Comparison of ENCODE assay signal across 11 cellular contexts in the genomic region with DNA sequence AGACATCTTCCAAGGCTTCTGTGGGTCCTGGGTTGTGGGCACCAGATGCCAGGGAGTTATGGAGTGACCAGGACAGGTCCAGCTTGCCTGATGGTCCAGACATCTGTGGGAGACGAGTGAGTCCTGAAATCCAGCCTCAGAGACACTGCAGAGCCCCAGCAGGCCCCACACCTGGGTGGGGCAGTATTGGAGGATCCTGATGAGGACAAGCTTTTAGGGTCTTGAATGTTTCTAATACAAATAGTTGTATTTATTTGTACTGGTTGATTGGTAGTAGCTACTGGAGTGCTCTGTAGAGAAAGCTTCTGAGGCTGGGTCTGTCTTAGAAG.
"Had no signal": no experiment of that assay in that cellular context is flagged by ENCODE, and none has a peak within 500 bp of the region (broad histone marks: within the 10 kb centered on the region; RNA-seq: fewer than 3 reads in every experiment).

No MANE protein-coding gene starts in this region.

- H3K27me3 ChIP-seq: uterus had no signal

- H3K27ac Mint-ChIP-seq: activated naive CD8-positive, alpha-beta T cell; activated T-cell treated with anti-CD3 and anti-CD28 coated beads, Interleukin-2, amount 50 U/mL, for 72 hours; naive thymus-derived CD8-positive, alpha-beta T cell; progenitor cell of endocrine pancreas had no signal

- H3K9me3 Mint-ChIP-seq: activated T-cell treated with anti-CD3 and anti-CD28 coated beads, Interleukin-2, amount 50 U/mL, for 72 hours; naive thymus-derived CD8-positive, alpha-beta T cell had no signal

- H3K4me3 ChIP-seq: left ventricle myocardium inferior, mucosa of descending colon, skin epidermis, tibial artery, uterus had no signal

- H3K4me3 Mint-ChIP-seq: activated naive CD8-positive, alpha-beta T cell; activated T-cell treated with anti-CD3 and anti-CD28 coated beads, Interleukin-2, amount 50 U/mL, for 72 hours; naive thymus-derived CD8-positive, alpha-beta T cell had no signal

- H3K4me1 ChIP-seq: uterus had no signal

- H3K9me3 ChIP-seq: left ventricle myocardium inferior, mucosa of descending colon, tibial artery, uterus had no signal

- H3K27ac ChIP-seq: left ventricle myocardium inferior, skin epidermis, tibial artery, uterus had no signal

- H3K36me3 ChIP-seq: left ventricle myocardium inferior, tibial artery, uterus had no signal

- DNase-seq: activated gamma-delta T cell, kidney, tibial artery had no signal
